16 cellular contexts compared by ENCODE assay signal in genomic region chr15:63978511-63979226, GRCh38.
DNase-seq lines count a peak whose midpoint lies in the region; ATAC-seq, FAIRE-seq and TF ChIP-seq lines count a peak whose summit lies in the region.
"Had no signal": no experiment of that assay in that cellular context is flagged by ENCODE, and none has a peak within 500 bp of the region (broad histone marks: within the 10 kb centered on the region; RNA-seq: fewer than 3 reads in every experiment).

No MANE protein-coding gene starts in this region.

- no peak overlapping the region for H4K8ac ChIP-seq in H1 (ENCODE audit: extremely low read depth, insufficient read depth, low read length)

- no peaks in the 10 kb centered on the region for H3K27me3 ChIP-seq in WERI-Rb-1 (ENCODE audit: insufficient read depth, low read depth, severe bottlenecking)
- no peaks in the 10 kb centered on the region for H3K27me3 ChIP-seq in H1 (replicated peaks in 1 of 4; ENCODE audit: control insufficient read depth in 3 of 4, extremely low read depth in 1 of 4, insufficient read depth in 3 of 4, low read length in 3 of 4)
- H3K27me3 ChIP-seq: BE2C had no signal

- no peak for FAIRE-seq in H1 (lab: Jason Lieb, UNC)
- FAIRE-seq: endothelial cell of umbilical vein, HTR-8/SVneo, keratinocyte had no signal

- H3K4me1 Mint-ChIP-seq in stimulated activated effector memory CD8-positive, alpha-beta T cell treated with anti-CD3 and anti-CD28 coated beads, Interleukin-12 subunit alpha, Interleukin-12 subunit beta, amount 100 ng/mL, for 72 hours: peaks cover 6% of the 10 kb centered on the region
- H3K4me1 Mint-ChIP-seq in T-helper 17 cell: no peaks in the 10 kb centered on the region

- H3K4me1 ChIP-seq in H1 (replicated peaks in 1 of 4; ENCODE audit: control insufficient read depth in 3 of 4, insufficient read depth in 4 of 4, low read length in 3 of 4): peaks cover 0 to 4% (median under 1%) of the 10 kb centered on the region in 4 experiments; a peak in 4 of 7 replicates
- H3K4me1 ChIP-seq: BE2C had no signal

- H3K4me2 ChIP-seq in H1 (ENCODE audit: insufficient read depth in 1 of 2, low read depth in 2 of 2, low read length in 2 of 2): no peak overlapping the region

- no peak overlapping the region for H2BK5ac ChIP-seq in H1 (ENCODE audit: low read depth, low read length)

- no peaks in the 10 kb centered on the region for H4K20me1 ChIP-seq in H1 (replicated peaks in 1 of 2; ENCODE audit: control insufficient read depth in 1 of 2, insufficient read depth in 2 of 2, low read length in 2 of 2)

- no peak overlapping the region for H2BK120ac ChIP-seq in H1 (replicated peaks; ENCODE audit: low read depth, low read length)

- WGBS in H1 (ENCODE audit: extremely low coverage in 1 of 2, insufficient coverage in 1 of 2, insufficient read length in 1 of 2, insufficient replicate concordance in 2 of 2, low coverage in 1 of 2, low lambda C conversion rate in 2 of 2, missing lambda C conversion rate in 1 of 2), 2 experiments: 75% methylated on average over 4 of the region's 4 CpGs; no CpG with 5 or more reads in 1 of the 2 experiments

- H3K9me3 ChIP-seq in WERI-Rb-1 (ENCODE audit: severe bottlenecking) (no peaks in the 10 kb centered on the region), H1 (ENCODE audit: insufficient read depth in 2 of 2, low read depth in 1 of 2, low read length in 1 of 2) (no peaks in the 10 kb centered on the region), T-helper 17 cell (ENCODE audit: control insufficient read depth, low read length, poor library complexity, severe bottlenecking) (no peaks in the 10 kb centered on the region)
- H3K9me3 ChIP-seq: BE2C had no signal

- no peak for TF ChIP-seq POLR2A in H1 (IDR thresholded peaks at IDR 0.05; ENCODE audit: control extremely low read depth in 1 of 2, low read depth in 2 of 2, low read length in 2 of 2)

- DNase-seq in WERI-Rb-1 (no peak), H1 (ENCODE audit: low read depth in 1 of 2, low spot score in 2 of 2) (peak in 1 of 2 experiments; percentile 39), mesenteric fat pad (ENCODE audit: low spot score) (peak; percentile 41), SHP77 treated with DMSO at 0.1 percent for 48 hours (lab: John Stamatoyannopoulos, UW) (no peak), T-helper 17 cell (no peak), NCI-H524 (lab: John Stamatoyannopoulos, UW) (no peak)
- DNase-seq in stimulated activated effector memory CD8-positive, alpha-beta T cell treated with anti-CD3 and anti-CD28 coated beads, Interleukin-12 subunit alpha, Interleukin-12 subunit beta, amount 100 ng/mL, for 72 hours (ENCODE audit: low spot score in 2 of 2): no peak
- DNase-seq: activated CD4-positive, CD25-positive, alpha-beta regulatory T cell; activated naive CD8-positive, alpha-beta T cell treated with anti-CD3 and anti-CD28 coated beads for 36 hours; BE2C; NCI-H1930; stimulated activated CD4-positive, alpha-beta T cell treated with anti-CD3 and anti-CD28 coated beads, Interleukin-4, amount 100 ng/mL, for 1 hour had no signal

- H2AFZ ChIP-seq in H1 (ENCODE audit: low read length): no peak overlapping the region

- H2BK12ac ChIP-seq in H1 (ENCODE audit: low read depth, low read length): no peak overlapping the region; the same call in 1 of the 2 replicates

- no peak for TF ChIP-seq RAD21 in H1 (IDR thresholded peaks at IDR 0.05 in 1 of 2, conservative IDR thresholded peaks at IDR 0.05 in 1 of 2; ENCODE audit: low read depth in 2 of 2, low read length in 2 of 2)

- H3K36me3 ChIP-seq in WERI-Rb-1: no peaks in the 10 kb centered on the region
- no peaks in the 10 kb centered on the region for H3K36me3 ChIP-seq in H1 (ENCODE audit: control insufficient read depth in 2 of 4, insufficient read depth in 4 of 4, low read length in 3 of 4)
- H3K36me3 ChIP-seq: BE2C had no signal

- H3K18ac ChIP-seq in H1 (ENCODE audit: extremely low read depth, low read length): no peak overlapping the region

- no peak overlapping the region for H2BK20ac ChIP-seq in H1 (ENCODE audit: low read length)

- peak overlapping the region; percentile 50 for H3K27ac Mint-ChIP-seq in stimulated activated effector memory CD8-positive, alpha-beta T cell treated with anti-CD3 and anti-CD28 coated beads, Interleukin-12 subunit alpha, Interleukin-12 subunit beta, amount 100 ng/mL, for 72 hours
- H3K27ac Mint-ChIP-seq in T-helper 17 cell: no peak overlapping the region
- H3K27ac Mint-ChIP-seq: activated naive CD8-positive, alpha-beta T cell treated with anti-CD3 and anti-CD28 coated beads for 36 hours; T-helper 1 cell treated with Interleukin-12 subunit alpha and Interleukin-12 subunit beta and Interleukin-4 antibody, amounts not matched to agents 30 μg/mL and 1 μg/mL, for 36 hours had no signal

- H2AK5ac ChIP-seq in H1 (ENCODE audit: low read depth, low read length): no peak overlapping the region

- H4K5ac ChIP-seq in H1 (ENCODE audit: insufficient read length, low read depth, low read length): no peak overlapping the region

- H3K36me3 Mint-ChIP-seq in stimulated activated effector memory CD8-positive, alpha-beta T cell treated with anti-CD3 and anti-CD28 coated beads, Interleukin-12 subunit alpha, Interleukin-12 subunit beta, amount 100 ng/mL, for 72 hours: no peaks in the 10 kb centered on the region
- H3K36me3 Mint-ChIP-seq in T-helper 17 cell (ENCODE audit: low read depth): no peaks in the 10 kb centered on the region
- H3K36me3 Mint-ChIP-seq: activated naive CD8-positive, alpha-beta T cell treated with anti-CD3 and anti-CD28 coated beads for 36 hours had no signal

- no peaks in the 10 kb centered on the region for H3K23me2 ChIP-seq in H1 (ENCODE audit: low read depth, low read length)

- no peaks in the 10 kb centered on the region for H3K9me3 Mint-ChIP-seq in stimulated activated effector memory CD8-positive, alpha-beta T cell treated with anti-CD3 and anti-CD28 coated beads, Interleukin-12 subunit alpha, Interleukin-12 subunit beta, amount 100 ng/mL, for 72 hours
- H3K9me3 Mint-ChIP-seq: activated naive CD8-positive, alpha-beta T cell treated with anti-CD3 and anti-CD28 coated beads for 36 hours; T-helper 1 cell treated with Interleukin-12 subunit alpha and Interleukin-12 subunit beta and Interleukin-4 antibody, amounts not matched to agents 30 μg/mL and 1 μg/mL, for 36 hours had no signal

- H3K4ac ChIP-seq in H1 (replicated peaks; ENCODE audit: insufficient read length, low read depth, low read length): no peak overlapping the region

- no peak overlapping the region for H3K23ac ChIP-seq in H1 (ENCODE audit: insufficient read length)

- no peak overlapping the region for H3K14ac ChIP-seq in H1 (ENCODE audit: insufficient read length)

- peak overlapping the region; percentile 46 for H4K91ac ChIP-seq in H1 (replicated peaks; ENCODE audit: insufficient read length, low read length)

- no peak for TF ChIP-seq EP300 in H1 (IDR thresholded peaks at IDR 0.05; ENCODE audit: borderline replicate concordance in 1 of 2, low read depth in 2 of 2, low read length in 2 of 2)

- no peak for ATAC-seq in stimulated activated effector memory CD8-positive, alpha-beta T cell treated with anti-CD3 and anti-CD28 coated beads, Interleukin-12 subunit alpha, Interleukin-12 subunit beta, amount 100 ng/mL, for 72 hours
- ATAC-seq in T-helper 17 cell: no peak

- H3K4me3 Mint-ChIP-seq in stimulated activated effector memory CD8-positive, alpha-beta T cell treated with anti-CD3 and anti-CD28 coated beads, Interleukin-12 subunit alpha, Interleukin-12 subunit beta, amount 100 ng/mL, for 72 hours: no peak overlapping the region
- H3K4me3 Mint-ChIP-seq in T-helper 17 cell: no peak overlapping the region
- H3K4me3 Mint-ChIP-seq: activated naive CD8-positive, alpha-beta T cell treated with anti-CD3 and anti-CD28 coated beads for 36 hours; T-helper 1 cell treated with Interleukin-12 subunit alpha and Interleukin-12 subunit beta and Interleukin-4 antibody, amounts not matched to agents 30 μg/mL and 1 μg/mL, for 36 hours had no signal

- CTCF ChIA-PET in H1 (lab: Charles Lee; ENCODE audit: partially characterized antibody): interaction anchor here (0.8 to 10.0 kb wide), 9 partner anchors 9 to 343 kb away, joined by 3 to 102 read pairs (median 5); partner anchors contain the start of gene DAPK2

- no peak for TF ChIP-seq CTCF in WERI-Rb-1 (IDR thresholded peaks at IDR 0.05; ENCODE audit: low read depth, low read length)
- TF ChIP-seq CTCF in H1 (IDR thresholded peaks at IDR 0.05; ENCODE audit: control extremely low read depth in 1 of 3, insufficient read depth in 1 of 3, low read depth in 1 of 3, low read length in 3 of 3): no peak

- H2BK15ac ChIP-seq in H1 (ENCODE audit: low read length): no peak overlapping the region

- H3K27ac ChIP-seq in WERI-Rb-1: peak overlapping the region; percentile 80
- no peak overlapping the region for H3K27ac ChIP-seq in H1 (ENCODE audit: low read depth, low read length)

- H3K9ac ChIP-seq in H1 (replicated peaks in 1 of 4; ENCODE audit: extremely low read depth in 1 of 4, low read depth in 3 of 4, low read length in 3 of 4): no peak overlapping the region

- H3K4me3 ChIP-seq in WERI-Rb-1 (ENCODE audit: low read depth, low read length) (no peak overlapping the region), H1 (ENCODE audit: extremely low read depth in 1 of 4, insufficient read depth in 2 of 4, low read depth in 3 of 4, low read length in 4 of 4) (no peak overlapping the region)

- H3K56ac ChIP-seq in H1 (replicated peaks; ENCODE audit: insufficient read length, low read depth, low read length): no peak overlapping the region

- no peaks in the 10 kb centered on the region for H3K79me1 ChIP-seq in H1 (ENCODE audit: low read depth, low read length)

- no peaks in the 10 kb centered on the region for H3K79me2 ChIP-seq in H1 (ENCODE audit: control insufficient read depth in 1 of 2, insufficient read depth in 2 of 2, low read length in 2 of 2)

- POLR2A ChIA-PET in H1 (lab: Charles Lee; ENCODE audit: partially characterized antibody): interaction anchor here (0.7 to 1.5 kb wide), 4 partner anchors 9 to 41 kb away, joined by 3 read pairs; no protein-coding TSS in a partner anchor

- H3K27me3 Mint-ChIP-seq in T-helper 17 cell: peaks cover 5% of the 10 kb centered on the region
- H3K27me3 Mint-ChIP-seq: activated naive CD8-positive, alpha-beta T cell treated with anti-CD3 and anti-CD28 coated beads for 36 hours had no signal

TF ChIP-seq in H1, 55 proteins besides CTCF, POLR2A, EP300 and RAD21 (continues in another document):
- no peak for TF ChIP-seq MAX (IDR thresholded peaks at IDR 0.05)
- no peak for TF ChIP-seq SP2 (IDR thresholded peaks at IDR 0.05; ENCODE audit: low read length)
- TF ChIP-seq JUND (IDR thresholded peaks at IDR 0.05; ENCODE audit: low read length): no peak
- no peak for TF ChIP-seq GTF2F1 (IDR thresholded peaks at IDR 0.05; ENCODE audit: borderline replicate concordance, low read depth, low read length)
- TF ChIP-seq KDM4A (IDR thresholded peaks at IDR 0.05; ENCODE audit: low read depth, low read length, severe bottlenecking): no peak
- no peak for TF ChIP-seq TBP (IDR thresholded peaks at IDR 0.05; ENCODE audit: low read depth, low read length)
- TF ChIP-seq NRF1 (IDR thresholded peaks at IDR 0.05; ENCODE audit: low read depth, low read length): no peak
- TF ChIP-seq GABPA (IDR thresholded peaks at IDR 0.05; ENCODE audit: borderline replicate concordance, insufficient read depth, low read length): no peak
